18 cellular contexts compared by ENCODE assay signal in genomic region chr2:199602896-199603482, GRCh38.
DNase-seq lines count a peak whose midpoint lies in the region; ATAC-seq and TF ChIP-seq lines count a peak whose summit lies in the region.
"Had no signal": no experiment of that assay in that cellular context is flagged by ENCODE, and none has a peak within 500 bp of the region (broad histone marks: within the 10 kb centered on the region; RNA-seq: fewer than 3 reads in every experiment).

No MANE protein-coding gene starts in this region.

- no peaks in the 10 kb centered on the region for H3K27me3 ChIP-seq in layer of hippocampus (ENCODE audit: control insufficient read depth, insufficient read depth, low read length)
- H3K27me3 ChIP-seq in Caco-2 (replicated peaks; ENCODE audit: control insufficient read depth, insufficient read depth, low read length) = no peaks in the 10 kb centered on the region
- H3K27me3 ChIP-seq: uterus had no signal

- peak overlapping the region; percentile 54 for H3K27ac ChIP-seq in layer of hippocampus (ENCODE audit: low read depth, low read length)
- H3K27ac ChIP-seq: breast epithelium, coronary artery, suprapubic skin, uterus had no signal

- no peaks in the 10 kb centered on the region for H3K36me3 ChIP-seq in Caco-2 (ENCODE audit: control insufficient read depth, insufficient read depth, low read length)
- H3K36me3 ChIP-seq: breast epithelium, suprapubic skin, uterus had no signal

- no peaks in the 10 kb centered on the region for H3K36me3 Mint-ChIP-seq in type B pancreatic cell
- no peaks in the 10 kb centered on the region for H3K36me3 Mint-ChIP-seq in Caco-2 (ENCODE audit: insufficient read depth, unreplicated experiment)
- H3K36me3 Mint-ChIP-seq: activated naive CD8-positive, alpha-beta T cell treated with anti-CD3 and anti-CD28 coated beads, Interleukin-2, amount 10 ng/mL, durations not matched to agents 7 days and 5 days; CD4-positive, alpha-beta memory T cell had no signal

- TF ChIP-seq POLR2A in GM18505 (IDR thresholded peaks at IDR 0.05; ENCODE audit: borderline replicate concordance, extremely low read depth, insufficient read depth, insufficient read length) = no peak

- no TSS peak for BruUV-seq in Caco-2 (replicated peaks; lab: Mats Ljungman, UMichigan)

- POLR2A ChIA-PET in Caco-2 (lab: Charles Lee) = no interaction called here

- no peak for TF ChIP-seq CTCF in astrocyte of the spinal cord (IDR thresholded peaks at IDR 0.05; ENCODE audit: low read depth, low read length)
- no peak for TF ChIP-seq CTCF in type B pancreatic cell (conservative IDR thresholded peaks at IDR 0.05)
- TF ChIP-seq CTCF in Caco-2 (IDR thresholded peaks at IDR 0.05; ENCODE audit: insufficient read depth in 1 of 2, low read depth in 1 of 2, low read length in 1 of 2, severe bottlenecking in 1 of 2, unreplicated experiment in 1 of 2) = no peak

- H3K4me3 ChIP-seq in astrocyte of the spinal cord (ENCODE audit: low read depth, low read length) (no peak overlapping the region), Caco-2 (ENCODE audit: low read depth, low read length) (no peak overlapping the region)
- H3K4me3 ChIP-seq: skin epidermis, uterus had no signal

- CTCF ChIA-PET in Caco-2 (lab: Charles Lee) = no interaction called here

- H3K9me3 ChIP-seq in Caco-2 = no peaks in the 10 kb centered on the region
- H3K9me3 ChIP-seq: breast epithelium, suprapubic skin, uterus had no signal

- H3K27ac Mint-ChIP-seq in type B pancreatic cell = peak overlapping the region; percentile 45
- H3K27ac Mint-ChIP-seq in Caco-2 (ENCODE audit: unreplicated experiment) = no peak overlapping the region
- H3K27ac Mint-ChIP-seq: activated naive CD8-positive, alpha-beta T cell treated with anti-CD3 and anti-CD28 coated beads, Interleukin-2, amount 10 ng/mL, durations not matched to agents 7 days and 5 days; CD4-positive, alpha-beta memory T cell had no signal

- peaks cover 24% of the 10 kb centered on the region for H3K4me1 Mint-ChIP-seq in type B pancreatic cell (ENCODE audit: unreplicated experiment)
- peaks cover 7% of the 10 kb centered on the region for H3K4me1 Mint-ChIP-seq in Caco-2 (ENCODE audit: low read depth, unreplicated experiment)
- H3K4me1 Mint-ChIP-seq: nephron had no signal

- peak overlapping the region; percentile 55 for H3K4me3 Mint-ChIP-seq in type B pancreatic cell
- no peak overlapping the region for H3K4me3 Mint-ChIP-seq in Caco-2 (ENCODE audit: unreplicated experiment)
- H3K4me3 Mint-ChIP-seq: activated naive CD8-positive, alpha-beta T cell treated with anti-CD3 and anti-CD28 coated beads, Interleukin-2, amount 10 ng/mL, durations not matched to agents 7 days and 5 days had no signal

- intact Hi-C loops in Caco-2 (cut with micrococcal nuclease; ENCODE audit: unreplicated experiment) = loop anchor here (1.0 to 2.0 kb wide), 3 partner anchors 101 to 258 kb away; no protein-coding TSS in a partner anchor

- H3K27me3 Mint-ChIP-seq in type B pancreatic cell (peaks cover 26% of the 10 kb centered on the region), Caco-2 (ENCODE audit: insufficient read depth, unreplicated experiment) (no peaks in the 10 kb centered on the region)

- in situ Hi-C loops in astrocyte of the spinal cord (cut with HindIII; ENCODE audit: low sequenced_read_pairs) = no loop called here

- no peaks in the 10 kb centered on the region for H3K9me3 Mint-ChIP-seq in type B pancreatic cell
- H3K9me3 Mint-ChIP-seq in Caco-2 (ENCODE audit: unreplicated experiment) = no peaks in the 10 kb centered on the region
- H3K9me3 Mint-ChIP-seq: activated naive CD8-positive, alpha-beta T cell treated with anti-CD3 and anti-CD28 coated beads, Interleukin-2, amount 10 ng/mL, durations not matched to agents 7 days and 5 days; CD4-positive, alpha-beta memory T cell; nephron had no signal

- peak; percentile 39 for DNase-seq in M059J (ENCODE audit: low read depth)
- peak; percentile 12 for DNase-seq in astrocyte of the spinal cord (ENCODE audit: low read depth, low spot score)
- DNase-seq in type B pancreatic cell (ENCODE audit: extremely low spot score, unreplicated experiment) = no peak
- no peak for DNase-seq in NCI-H2196 treated with DMSO at 0.1 percent for 48 hours (lab: John Stamatoyannopoulos, UW; ENCODE audit: unreplicated experiment)
- no peak for DNase-seq in Caco-2
- DNase-seq: activated naive CD8-positive, alpha-beta T cell treated with anti-CD3 and anti-CD28 coated beads, Interleukin-2, amount 10 ng/mL, durations not matched to agents 7 days and 5 days; CD4-positive, alpha-beta memory T cell; RPMI8226; stimulated activated CD4-positive, alpha-beta T cell treated with anti-CD3 and anti-CD28 coated beads, Interleukin-1b, Interleukin-23, amount 100 ng/mL, for 48 hours; T-helper 9 cell; uterus had no signal

- no peak for ATAC-seq in GM18505 (IDR thresholded peaks at IDR 0.05; ENCODE audit: unreplicated experiment)

- H3K4me1 ChIP-seq in Caco-2 = no peaks in the 10 kb centered on the region
- H3K4me1 ChIP-seq: breast epithelium, uterus had no signal

Comparison
In these comparisons a context has a peak if more than half of its experiments do, and no peak if none do; other contexts are left out.
1. DNase-seq: peak in M059J (single experiment) and astrocyte of the spinal cord (single experiment); none in type B pancreatic cell (single experiment), NCI-H2196 treated with DMSO at 0.1 percent for 48 hours (single experiment) and Caco-2 (0 of 2).